2 cellular contexts compared by ENCODE assay signal in genomic region chr4:38177792-38178665, GRCh38.
TF ChIP-seq lines count a peak whose summit lies in the region.

No MANE protein-coding gene starts in this region.

TF ChIP-seq in IMR-90, 13 proteins besides CTCF, POLR2A, EP300 and RAD21 (continued from another document):
- TF ChIP-seq, protein P1, sequence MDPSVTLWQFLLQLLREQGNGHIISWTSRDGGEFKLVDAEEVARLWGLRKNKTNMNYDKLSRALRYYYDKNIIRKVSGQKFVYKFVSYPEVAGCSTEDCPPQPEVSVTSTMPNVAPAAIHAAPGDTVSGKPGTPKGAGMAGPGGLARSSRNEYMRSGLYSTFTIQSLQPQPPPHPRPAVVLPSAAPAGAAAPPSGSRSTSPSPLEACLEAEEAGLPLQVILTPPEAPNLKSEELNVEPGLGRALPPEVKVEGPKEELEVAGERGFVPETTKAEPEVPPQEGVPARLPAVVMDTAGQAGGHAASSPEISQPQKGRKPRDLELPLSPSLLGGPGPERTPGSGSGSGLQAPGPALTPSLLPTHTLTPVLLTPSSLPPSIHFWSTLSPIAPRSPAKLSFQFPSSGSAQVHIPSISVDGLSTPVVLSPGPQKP (IDR thresholded peaks at IDR 0.05; ENCODE audit: borderline replicate concordance, low read depth, low read length), result no peak
- TF ChIP-seq RCOR1 (IDR thresholded peaks at IDR 0.05; ENCODE audit: insufficient replicate concordance, low read length) (no peak), RFX5 (IDR thresholded peaks at IDR 0.05; ENCODE audit: low read depth, low read length) (no peak)

TF ChIP-seq in endothelial cell of umbilical vein, 7 proteins besides CTCF, POLR2A, EP300 and RAD21 (continued from another document):
- TF ChIP-seq GATA2 (IDR thresholded peaks at IDR 0.05; ENCODE audit: insufficient read depth, insufficient read length, low read depth, low read length) (no peak), JUN (IDR thresholded peaks at IDR 0.05; ENCODE audit: borderline replicate concordance, insufficient read depth, insufficient read length, low read depth) (no peak)
